9 cellular contexts compared by ENCODE assay signal in the genomic region with DNA sequence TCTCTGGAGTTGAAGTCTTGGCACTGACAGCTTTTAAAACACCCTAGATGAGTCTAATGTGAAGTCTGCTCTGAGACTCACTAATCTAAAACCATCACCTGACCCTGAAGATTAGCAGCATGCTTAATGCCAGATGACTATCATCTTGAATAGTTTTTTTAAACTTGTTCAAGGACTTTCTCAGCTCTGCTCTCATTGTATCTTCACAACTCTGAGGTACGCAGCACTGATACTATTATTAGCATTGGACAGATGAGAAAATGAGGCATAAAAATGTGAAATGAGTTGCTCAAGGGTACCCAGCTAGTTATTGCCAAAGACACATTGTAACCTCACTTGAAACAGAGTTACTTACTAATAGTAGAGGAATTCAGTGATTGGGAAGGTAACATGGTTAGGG. TPM values are rescaled to one million over a fixed set of nuclear protein-coding genes. Genes with fewer than 3 reads are reported as not detected.
DNase-seq lines count a peak whose midpoint lies in the region; ATAC-seq and TF ChIP-seq lines count a peak whose summit lies in the region.
"Had no signal": no experiment of that assay in that cellular context is flagged by ENCODE, and none has a peak within 500 bp of the region (broad histone marks: within the 10 kb centered on the region; RNA-seq: fewer than 3 reads in every experiment).

No MANE protein-coding gene starts in this region.

- H3K79me2 ChIP-seq in SU-DHL-6 (ENCODE audit: insufficient read depth, low read length), result peaks cover 95% of the 10 kb centered on the region

- H3K4me1 ChIP-seq in heart left ventricle (peaks cover 0 to 75% (median 31%) of the 10 kb centered on the region in 12 donors), thyroid gland (peaks cover 65% of the 10 kb centered on the region in 2 donors)

- H3K9me3 Mint-ChIP-seq in glutamatergic neuron (ENCODE audit: unreplicated experiment), result peaks cover 8% of the 10 kb centered on the region

- TF ChIP-seq CTCF in heart left ventricle (IDR thresholded peaks at IDR 0.05), result no peak
- no peak for TF ChIP-seq CTCF in SU-DHL-6 (IDR thresholded peaks at IDR 0.05; ENCODE audit: insufficient read depth, low read length, poor library complexity, severe bottlenecking)
- TF ChIP-seq CTCF in glutamatergic neuron (IDR thresholded peaks at IDR 0.05; ENCODE audit: partially characterized antibody, unreplicated experiment), result no peak
- no peak for TF ChIP-seq CTCF in thyroid gland (IDR thresholded peaks at IDR 0.05)

- H3K27me3 Mint-ChIP-seq in glutamatergic neuron (ENCODE audit: unreplicated experiment), result peaks cover 11% of the 10 kb centered on the region

- H3K4me3 ChIP-seq in heart left ventricle (peak overlapping the region in 1 of 12 donors; percentile 1), SU-DHL-6 (ENCODE audit: insufficient read depth, low read length, poor library complexity, severe bottlenecking) (no peak overlapping the region), thyroid gland (replicated peaks in 1 of 3) (no peak overlapping the region)

- no peak for ATAC-seq in heart left ventricle
- ATAC-seq in left cardiac atrium, result no peak
- ATAC-seq in GM21786 (IDR thresholded peaks at IDR 0.05; ENCODE audit: unreplicated experiment), result no peak

- intact Hi-C loops in heart left ventricle (cut with DNase I), result loop anchor here in 4 of 10 donors (2.0 to 10.0 kb wide), 4 partner anchors 49 to 109 kb away; no protein-coding TSS in a partner anchor
- intact Hi-C loops in left cardiac atrium (cut with DNase I), result no loop called here
- intact Hi-C loops in thyroid gland (cut with DNase I), result no loop called here

- no peak for DNase-seq in heart left ventricle
- DNase-seq in left cardiac atrium, result no peak
- DNase-seq in glutamatergic neuron, result no peak
- no peak for DNase-seq in thyroid gland
- DNase-seq in glomerular visceral epithelial cell (ENCODE audit: extremely low spot score), result no peak
- no peak for DNase-seq in activated naive CD4-positive, alpha-beta T cell treated with Interleukin-2 at 50 U/mL for 16 hours
- DNase-seq: COR-L47 had no signal

- H3K4me1 Mint-ChIP-seq in glutamatergic neuron (ENCODE audit: low read depth, unreplicated experiment), result peaks cover 17% of the 10 kb centered on the region

- H3K27me3 ChIP-seq in heart left ventricle, result peaks cover 0 to 29% (median 0%) of the 10 kb centered on the region in 9 donors
- H3K27me3 ChIP-seq in SU-DHL-6 (ENCODE audit: low read length), result no peaks in the 10 kb centered on the region
- H3K27me3 ChIP-seq in thyroid gland, result no peaks in the 10 kb centered on the region

- peaks cover 57% of the 10 kb centered on the region for H4K20me1 ChIP-seq in SU-DHL-6 (ENCODE audit: low read depth, low read length)

- 30 to 62% (median 37%) methylated on average over 1 of the region's 1 CpG for WGBS in heart left ventricle, 4 donors
- 13 to 47% methylated on average over 1 of the region's 1 CpG for WGBS in thyroid gland, 2 donors

- peak overlapping the region; percentile 2 for H3K27ac Mint-ChIP-seq in glutamatergic neuron (ENCODE audit: unreplicated experiment)

- no peaks in the 10 kb centered on the region for H3K36me3 ChIP-seq in heart left ventricle
- peaks cover 3% of the 10 kb centered on the region; the same call in 1 of the 2 replicates for H3K36me3 ChIP-seq in SU-DHL-6 (ENCODE audit: low read length)
- H3K36me3 ChIP-seq in thyroid gland, result no peaks in the 10 kb centered on the region

- H3K9me3 ChIP-seq in heart left ventricle (no peaks in the 10 kb centered on the region), SU-DHL-6 (ENCODE audit: insufficient read depth, low read length) (no peaks in the 10 kb centered on the region), thyroid gland (no peaks in the 10 kb centered on the region)

- H3K36me3 Mint-ChIP-seq in glutamatergic neuron (ENCODE audit: unreplicated experiment), result no peaks in the 10 kb centered on the region

- no peak overlapping the region for H3K9ac ChIP-seq in SU-DHL-6 (ENCODE audit: low read length)

- H3K27ac ChIP-seq in heart left ventricle, result peak overlapping the region in 10 of 12 donors; percentile 16 to 91 (median 54)
- H3K27ac ChIP-seq in SU-DHL-6 (ENCODE audit: low read depth, low read length), result no peak overlapping the region
- H3K27ac ChIP-seq in thyroid gland, result peak overlapping the region; percentile 71 to 89 (median 84)

- TF ChIP-seq POLR2A in heart left ventricle (IDR thresholded peaks at IDR 0.05), result no peak
- no peak for TF ChIP-seq POLR2A in thyroid gland (IDR thresholded peaks at IDR 0.05)

- H3K4me3 Mint-ChIP-seq in glutamatergic neuron (ENCODE audit: unreplicated experiment), result peak overlapping the region; percentile 46

- H3K9me2 ChIP-seq in SU-DHL-6 (replicated peaks; ENCODE audit: insufficient read depth, low read length), result no peaks in the 10 kb centered on the region

- H3F3A ChIP-seq in SU-DHL-6 (ENCODE audit: insufficient read depth), result no peaks in the 10 kb centered on the region

- no peak overlapping the region for H2AFZ ChIP-seq in SU-DHL-6 (ENCODE audit: low read depth, low read length, severe bottlenecking)

- peak overlapping the region; percentile 95 for H3K4me2 ChIP-seq in SU-DHL-6 (ENCODE audit: low read depth, low read length, poor library complexity, severe bottlenecking)

RNA-seq across cellular contexts. Expression of gene SLC38A1, which starts 4.8 kb away (rescaled TPM):
- 100 to 1,000 TPM in 8 of 9 donors, 10 to 100 TPM in 1; 98.4 to 248 (median 157) TPM for total RNA-seq in heart left ventricle
- 100 to 1,000 TPM in 1 of 2 donors, 10 to 100 TPM in 1; 41.5 to 250 TPM for polyA plus RNA-seq in heart left ventricle
- total RNA-seq in left cardiac atrium, result 100 to 1,000 TPM in 1 of 2 donors, 10 to 100 TPM in 1; 74.6 to 172 TPM
- 232 TPM for total RNA-seq in glutamatergic neuron (ENCODE audit: unreplicated experiment)
- 100 to 1,000 TPM; 101 to 282 (median 120) TPM for total RNA-seq in thyroid gland
